8 cellular contexts compared by ENCODE assay signal in the genomic region with DNA sequence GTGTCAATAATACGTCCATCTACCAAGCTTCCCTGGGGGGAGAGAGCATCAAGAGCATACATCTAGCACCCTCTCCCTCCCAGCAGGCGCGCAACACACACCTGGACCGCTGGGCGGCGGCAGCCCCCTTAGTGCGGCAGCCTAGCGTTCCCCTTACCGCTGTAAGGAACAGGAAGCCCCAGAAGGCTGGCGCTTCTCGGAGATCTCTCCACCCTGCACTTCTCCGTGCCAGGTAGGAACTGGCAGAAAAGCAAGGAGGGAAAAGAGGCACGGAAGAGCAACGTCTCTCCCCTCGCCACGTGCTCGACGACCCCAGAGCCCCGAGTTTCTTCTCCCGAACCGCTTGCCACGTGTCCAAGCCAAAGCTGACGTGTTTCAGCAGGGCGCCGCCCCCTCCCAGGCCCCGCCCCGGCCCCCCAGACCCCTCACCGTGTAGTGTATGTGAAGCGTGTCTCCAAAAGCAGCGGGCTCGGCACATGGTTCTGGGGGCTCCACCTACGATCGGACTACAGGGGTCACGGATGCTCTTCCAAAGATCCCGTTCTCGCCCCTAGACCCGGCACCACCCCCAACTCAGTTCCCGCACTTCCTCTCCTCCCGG. TPM values are rescaled to one million over a fixed set of nuclear protein-coding genes. Genes with fewer than 3 reads are reported as not detected.
DNase-seq lines count a peak whose midpoint lies in the region; ATAC-seq and TF ChIP-seq lines count a peak whose summit lies in the region.

No MANE protein-coding gene starts in this region.

- H3K36me3 ChIP-seq in iPS-20b (ENCODE audit: insufficient read depth, low read depth, low read length), result peaks cover 47% of the 10 kb centered on the region

- H3K9ac ChIP-seq in iPS-20b (ENCODE audit: low read depth, low read length), result peak overlapping the region; percentile 92

- POLR2A ChIA-PET in activated naive CD8-positive, alpha-beta T cell treated with anti-CD3 and anti-CD28 coated beads, Interleukin-2, amount 10 ng/mL, durations not matched to agents 7 days and 5 days (lab: Charles Lee), result interaction anchor here (0.6 to 2.4 kb wide), 10 partner anchors 10 to 206 kb away, joined by 3 to 13 read pairs (median 4); a partner anchor contains a TSS

- TF ChIP-seq CTCF in AG09309 (IDR thresholded peaks at IDR 0.05; ENCODE audit: control insufficient read depth, insufficient read depth, low read depth, low read length, missing control alignments), result peak; percentile 59

- H3K27me3 Mint-ChIP-seq in activated naive CD8-positive, alpha-beta T cell treated with anti-CD3 and anti-CD28 coated beads, Interleukin-2, amount 10 ng/mL, durations not matched to agents 7 days and 5 days, result no peaks in the 10 kb centered on the region

- no peaks in the 10 kb centered on the region for H3K9me3 ChIP-seq in iPS-20b (ENCODE audit: insufficient read depth, low read depth, low read length)

- TF ChIP-seq POLR2A in Raji (IDR thresholded peaks at IDR 0.05; ENCODE audit: insufficient read depth, low read depth, low read length), result 0 out of 2 replicates have a peak, but pooled peaks have one; percentile 36

- peaks cover 5% of the 10 kb centered on the region; the same call in 1 of the 2 replicates for H3K4me1 ChIP-seq in iPS-20b (ENCODE audit: insufficient read depth, low read length)

- no peaks in the 10 kb centered on the region for H3K27me3 ChIP-seq in iPS-20b (ENCODE audit: insufficient read depth, low read length)

- peak overlapping the region; percentile 90 for H3K27ac Mint-ChIP-seq in activated naive CD8-positive, alpha-beta T cell treated with anti-CD3 and anti-CD28 coated beads, Interleukin-2, amount 10 ng/mL, durations not matched to agents 7 days and 5 days

- peak overlapping the region; percentile 92 for H3K4me3 Mint-ChIP-seq in activated naive CD8-positive, alpha-beta T cell treated with anti-CD3 and anti-CD28 coated beads, Interleukin-2, amount 10 ng/mL, durations not matched to agents 7 days and 5 days

- H3K27ac ChIP-seq in iPS-20b (ENCODE audit: low read length), result no peak overlapping the region

- DNase-seq in AG09309 (ENCODE audit: low read depth) (no peak), A172 (ENCODE audit: low spot score) (no peak)
- peak; percentile 78 for DNase-seq in activated naive CD8-positive, alpha-beta T cell treated with anti-CD3 and anti-CD28 coated beads, Interleukin-2, amount 10 ng/mL, durations not matched to agents 7 days and 5 days
- DNase-seq in stimulated activated CD4-positive, alpha-beta T cell treated with anti-CD3 and anti-CD28 coated beads, Interleukin-1b, Interleukin-23, amount 100 ng/mL, for 24 hours (ENCODE audit: low read depth in 4 of 4, low spot score in 1 of 4), result peak; percentile 44 to 54 (median 48)

- peaks cover 6% of the 10 kb centered on the region for H3K36me3 Mint-ChIP-seq in activated naive CD8-positive, alpha-beta T cell treated with anti-CD3 and anti-CD28 coated beads, Interleukin-2, amount 10 ng/mL, durations not matched to agents 7 days and 5 days

- H3K9me3 Mint-ChIP-seq in activated naive CD8-positive, alpha-beta T cell treated with anti-CD3 and anti-CD28 coated beads, Interleukin-2, amount 10 ng/mL, durations not matched to agents 7 days and 5 days, result no peaks in the 10 kb centered on the region

- H3K4me1 Mint-ChIP-seq in activated naive CD8-positive, alpha-beta T cell treated with anti-CD3 and anti-CD28 coated beads, Interleukin-2, amount 10 ng/mL, durations not matched to agents 7 days and 5 days, result peaks cover 21% of the 10 kb centered on the region

- peak overlapping the region; percentile 72 for H3K4me3 ChIP-seq in AG09309 (ENCODE audit: control insufficient read depth, low read depth, low read length)
- peak overlapping the region; percentile 88 for H3K4me3 ChIP-seq in iPS-20b (ENCODE audit: low read length)

- ATAC-seq in GM18868 (IDR thresholded peaks at IDR 0.05; ENCODE audit: unreplicated experiment) (peak; percentile 90), HG03159 (IDR thresholded peaks at IDR 0.05; ENCODE audit: unreplicated experiment) (peak; percentile 83)
- ATAC-seq in activated naive CD8-positive, alpha-beta T cell treated with anti-CD3 and anti-CD28 coated beads, Interleukin-2, amount 10 ng/mL, durations not matched to agents 7 days and 5 days (ENCODE audit: low read depth), result peak; percentile 80

RNA-seq across cellular contexts. Expression of a gene that starts 0.6 kb away (rescaled TPM):
- total RNA-seq in activated naive CD8-positive, alpha-beta T cell treated with anti-CD3 and anti-CD28 coated beads, Interleukin-2, amount 10 ng/mL, durations not matched to agents 7 days and 5 days, result 10 to 100 TPM; 51.9 to 53.4 TPM
- 2.8 and 3.3 TPM in 2 replicates for total RNA-seq in A172 (2014; rRNA removed; shearing (Covaris generic))

RNA-seq across cellular contexts. Expression of a gene that starts 32.6 kb away (rescaled TPM):
- 10 to 100 TPM; 88.0 to 96.5 TPM for total RNA-seq in activated naive CD8-positive, alpha-beta T cell treated with anti-CD3 and anti-CD28 coated beads, Interleukin-2, amount 10 ng/mL, durations not matched to agents 7 days and 5 days
- total RNA-seq in A172 (2014; rRNA removed; shearing (Covaris generic)), result 51.9 and 78.9 TPM in 2 replicates

RNA-seq across cellular contexts. Expression of a gene that starts 46.8 kb away (rescaled TPM):
- total RNA-seq in activated naive CD8-positive, alpha-beta T cell treated with anti-CD3 and anti-CD28 coated beads, Interleukin-2, amount 10 ng/mL, durations not matched to agents 7 days and 5 days, result 10 to 100 TPM in 1 of 2 experiments, 1 to 10 TPM in 1; 9.4 to 10.1 TPM
- total RNA-seq in A172 (2014; rRNA removed; shearing (Covaris generic)), result 0.36 and 1.5 TPM in 2 replicates

RNA-seq across cellular contexts. Expression of a gene that starts 53.4 kb away (rescaled TPM):
- 1 to 10 TPM; 1.7 to 2.0 TPM for total RNA-seq in activated naive CD8-positive, alpha-beta T cell treated with anti-CD3 and anti-CD28 coated beads, Interleukin-2, amount 10 ng/mL, durations not matched to agents 7 days and 5 days
- total RNA-seq in A172 (2014; rRNA removed; shearing (Covaris generic)), result not detected in 2 replicates

RNA-seq across cellular contexts. Expression of a gene that starts 59.0 kb away (rescaled TPM):
- total RNA-seq in activated naive CD8-positive, alpha-beta T cell treated with anti-CD3 and anti-CD28 coated beads, Interleukin-2, amount 10 ng/mL, durations not matched to agents 7 days and 5 days, result 1 to 10 TPM; 3.8 to 4.9 TPM
- total RNA-seq in A172 (2014; rRNA removed; shearing (Covaris generic)), result 0.12 and 0.24 TPM in 2 replicates

Comparison
In these comparisons a context has a peak if more than half of its experiments do, and no peak if none do; other contexts are left out.
1. DNase-seq: peak in activated naive CD8-positive, alpha-beta T cell treated with anti-CD3 and anti-CD28 coated beads, Interleukin-2, amount 10 ng/mL, durations not matched to agents 7 days and 5 days (single experiment) and stimulated activated CD4-positive, alpha-beta T cell treated with anti-CD3 and anti-CD28 coated beads, Interleukin-1b, Interleukin-23, amount 100 ng/mL, for 24 hours (4 of 4); none in AG09309 (single experiment) and A172 (single experiment).
2. RNA of a gene that starts 0.6 kb away (total RNA-seq): 51.9 to 53.4 TPM in activated naive CD8-positive, alpha-beta T cell treated with anti-CD3 and anti-CD28 coated beads, Interleukin-2, amount 10 ng/mL, durations not matched to agents 7 days and 5 days; 2.8 to 3.3 TPM in A172; every median in the first group is over 10 times any median in the second.
3. Peak in every context shown above with its lines, with median percentiles within 50 percentile points of each other: ATAC-seq.